9 cellular contexts compared by ENCODE assay signal in the genomic region with DNA sequence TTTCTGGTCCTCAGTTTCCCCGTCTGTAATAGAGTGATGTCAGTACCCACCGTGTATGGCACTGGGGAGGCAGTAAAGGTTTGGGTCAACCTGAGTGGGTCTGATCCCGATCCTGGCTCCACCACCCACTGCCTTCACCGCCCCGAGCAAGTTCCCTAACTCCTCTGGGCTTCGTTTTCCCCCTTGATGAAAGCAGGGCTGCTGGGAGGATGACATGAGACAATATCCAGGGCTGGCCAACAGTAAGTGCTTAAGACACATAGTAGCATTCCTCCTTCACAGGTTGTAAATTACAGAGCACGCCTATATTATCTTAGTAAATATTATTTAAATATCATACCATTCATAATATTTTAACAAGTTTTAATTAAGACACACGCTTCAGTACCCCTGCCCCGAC. TPM values are rescaled to one million over a fixed set of nuclear protein-coding genes. Genes with fewer than 3 reads are reported as not detected.
DNase-seq lines count a peak whose midpoint lies in the region; ATAC-seq and TF ChIP-seq lines count a peak whose summit lies in the region.
"Had no signal": no experiment of that assay in that cellular context is flagged by ENCODE, and none has a peak within 500 bp of the region (broad histone marks: within the 10 kb centered on the region; RNA-seq: fewer than 3 reads in every experiment).

No MANE protein-coding gene starts in this region.

- TF ChIP-seq RAD21 in HCT116 (IDR thresholded peaks at IDR 0.05; ENCODE audit: low read depth) = no peak

- TSS peak; percentile 50 for BruUV-seq in HCT116 (replicated peaks; lab: Mats Ljungman, UMichigan)

- POLR2A ChIA-PET in HCT116 (lab: Charles Lee) = interaction anchor here (1.3 kb wide), 2 partner anchors 25 to 52 kb away, joined by 3 to 4 read pairs; a partner anchor contains a TSS
- POLR2A ChIA-PET in activated CD4-positive, alpha-beta memory T cell treated with anti-CD3 and anti-CD28 coated beads, Interleukin-2, amount 10 ng/mL, durations not matched to agents 7 days and 5 days (lab: Charles Lee) = interaction anchor here (0.6 to 1.0 kb wide), 2 partner anchors 77 to 189 kb away, joined by 3 to 4 read pairs; a partner anchor contains a TSS

- peak overlapping the region; percentile 78 for H3K4me2 ChIP-seq in HCT116 (ENCODE audit: low read length)

- DNase-seq in HCT116 (ENCODE audit: low read depth, low spot score) (no peak), foreskin keratinocyte (no peak), DMS153 treated with DMSO at 0.1 percent for 48 hours (lab: John Stamatoyannopoulos, UW; ENCODE audit: unreplicated experiment) (no peak), omental fat pad (ENCODE audit: low spot score) (no peak), DMS 273 treated with DMSO at 0.1 percent for 48 hours (lab: John Stamatoyannopoulos, UW) (no peak)
- no peak for DNase-seq in activated CD4-positive, alpha-beta memory T cell treated with anti-CD3 and anti-CD28 coated beads, Interleukin-2, amount 10 ng/mL, durations not matched to agents 7 days and 5 days

- peaks cover 14% of the 10 kb centered on the region for H3K4me1 Mint-ChIP-seq in activated CD4-positive, alpha-beta memory T cell treated with anti-CD3 and anti-CD28 coated beads, Interleukin-2, amount 10 ng/mL, durations not matched to agents 7 days and 5 days

- H3K27me3 Mint-ChIP-seq in activated CD4-positive, alpha-beta memory T cell treated with anti-CD3 and anti-CD28 coated beads, Interleukin-2, amount 10 ng/mL, durations not matched to agents 7 days and 5 days = peaks cover 15% of the 10 kb centered on the region

- H2AFZ ChIP-seq in HCT116 (ENCODE audit: low read depth, low read length, poor library complexity, severe bottlenecking) = no peak overlapping the region

- no peaks in the 10 kb centered on the region for H3K9me3 ChIP-seq in HCT116 (ENCODE audit: control insufficient read depth in 1 of 2, insufficient read depth in 1 of 2, low read depth in 1 of 2, low read length in 2 of 2)
- H3K9me3 ChIP-seq: MG63 had no signal

- H3K36me3 ChIP-seq in HCT116 (ENCODE audit: control insufficient read depth in 1 of 2, insufficient read depth in 2 of 2, low read length in 2 of 2) = no peaks in the 10 kb centered on the region; a peak in 1 of 4 replicates
- H3K36me3 ChIP-seq: MG63 had no signal

- no peak for TF ChIP-seq CTCF in HCT116 (IDR thresholded peaks at IDR 0.05 in 2 of 3, conservative IDR thresholded peaks at IDR 0.05 in 1 of 3; ENCODE audit: borderline replicate concordance in 1 of 3, insufficient read depth in 1 of 3, low read depth in 2 of 3, low read length in 2 of 3)
- no peak for TF ChIP-seq CTCF in foreskin keratinocyte (conservative IDR thresholded peaks at IDR 0.05)
- no peak for TF ChIP-seq CTCF in omental fat pad (IDR thresholded peaks at IDR 0.05)

- H3K36me3 Mint-ChIP-seq in activated CD4-positive, alpha-beta memory T cell treated with anti-CD3 and anti-CD28 coated beads, Interleukin-2, amount 10 ng/mL, durations not matched to agents 7 days and 5 days (ENCODE audit: low read depth) = no peaks in the 10 kb centered on the region

- H3K9me2 ChIP-seq in HCT116 (ENCODE audit: insufficient read depth) = no peaks in the 10 kb centered on the region

- peak overlapping the region; percentile 56 for H3K4me3 Mint-ChIP-seq in activated CD4-positive, alpha-beta memory T cell treated with anti-CD3 and anti-CD28 coated beads, Interleukin-2, amount 10 ng/mL, durations not matched to agents 7 days and 5 days

- H3K4me3 ChIP-seq in HCT116 (replicated peaks in 1 of 2; ENCODE audit: low read depth in 1 of 2, low read length in 2 of 2) (peak overlapping the region; percentile 83 to 86), skin epidermis (peak overlapping the region; percentile 22 to 52 (median 46))
- H3K4me3 ChIP-seq: MG63 had no signal

- H3K27me3 ChIP-seq in HCT116 (ENCODE audit: insufficient read depth, low read length) = no peaks in the 10 kb centered on the region
- no peaks in the 10 kb centered on the region for H3K27me3 ChIP-seq in foreskin keratinocyte
- H3K27me3 ChIP-seq: MG63 had no signal

- ATAC-seq in HCT116 = no peak; the same call in 1 of the 2 replicates
- ATAC-seq in foreskin keratinocyte = no peak
- no peak for ATAC-seq in HG03175 (IDR thresholded peaks at IDR 0.05; ENCODE audit: unreplicated experiment)
- ATAC-seq in omental fat pad (ENCODE audit: low FRiP score) = no peak

- CTCF ChIA-PET in HCT116 (lab: Charles Lee) = interaction anchor here (0.9 to 1.6 kb wide), 3 partner anchors 16 to 52 kb away, joined by 3 to 6 read pairs (median 4); a partner anchor contains a TSS
- CTCF ChIA-PET in activated CD4-positive, alpha-beta memory T cell treated with anti-CD3 and anti-CD28 coated beads, Interleukin-2, amount 10 ng/mL, durations not matched to agents 7 days and 5 days (lab: Charles Lee) = interaction anchor here (1.3 kb wide), 2 partner anchors 8 to 160 kb away, joined by 3 to 4 read pairs; no protein-coding TSS in a partner anchor

- H3K4me1 ChIP-seq in HCT116 (ENCODE audit: control insufficient read depth in 1 of 2, insufficient read depth in 2 of 2, low read length in 2 of 2) (peaks cover 36 to 44% of the 10 kb centered on the region in 2 experiments), foreskin keratinocyte (peaks cover 34% of the 10 kb centered on the region)

- peaks cover 46% of the 10 kb centered on the region for H3K79me2 ChIP-seq in HCT116 (ENCODE audit: insufficient read depth, low read length)

- no peaks in the 10 kb centered on the region for H4K20me1 ChIP-seq in HCT116 (ENCODE audit: insufficient read depth)

- TF ChIP-seq POLR2A in HCT116 (IDR thresholded peaks at IDR 0.05; ENCODE audit: borderline replicate concordance, extremely low read depth, insufficient read depth, insufficient read length) = no peak

- peak overlapping the region; percentile 84 for H3K9ac ChIP-seq in HCT116 (ENCODE audit: low read length)

- H3K27ac ChIP-seq in HCT116 (ENCODE audit: low read depth, low read length) (peak overlapping the region; percentile 62; the same call in 1 of the 2 replicates), foreskin keratinocyte (peak overlapping the region; percentile 88), skin epidermis (peak overlapping the region in 16 of 21 experiments; percentile 8 to 82 (median 63))

- intact Hi-C loops in HCT116 (cut with micrococcal nuclease) = no loop called here

- RAD21 ChIA-PET in HCT116 (lab: Charles Lee; ENCODE audit: low non-redundant PET in 1 of 2, low total read pairs in 2 of 2, uncharacterized antibody in 2 of 2, unreplicated experiment in 2 of 2) = no interaction called here

- no peaks in the 10 kb centered on the region for H3K9me3 Mint-ChIP-seq in activated CD4-positive, alpha-beta memory T cell treated with anti-CD3 and anti-CD28 coated beads, Interleukin-2, amount 10 ng/mL, durations not matched to agents 7 days and 5 days

- no peak overlapping the region for H3K27ac Mint-ChIP-seq in activated CD4-positive, alpha-beta memory T cell treated with anti-CD3 and anti-CD28 coated beads, Interleukin-2, amount 10 ng/mL, durations not matched to agents 7 days and 5 days

TF ChIP-seq in HCT116, 20 proteins besides CTCF, POLR2A, EP300 and RAD21:
- TF ChIP-seq CEBPB (IDR thresholded peaks at IDR 0.05; ENCODE audit: low read depth) (no peak), ELF1 (IDR thresholded peaks at IDR 0.05; ENCODE audit: borderline replicate concordance, low read depth) (no peak), SRF (IDR thresholded peaks at IDR 0.05; ENCODE audit: low read depth) (no peak), JUND (IDR thresholded peaks at IDR 0.05) (no peak), EZH2phosphoT487 (IDR thresholded peaks at IDR 0.05; ENCODE audit: borderline replicate concordance) (no peak), YY1 (IDR thresholded peaks at IDR 0.05; ENCODE audit: extremely low read depth, insufficient replicate concordance, low read depth, low read length) (no peak), POLR2AphosphoS5 (IDR thresholded peaks at IDR 0.05; ENCODE audit: low read depth, low read length) (no peak)

RNA-seq across cellular contexts. Expression of a gene that starts 0.6 kb away (rescaled TPM):
- total RNA-seq in HCT116 (2021; ENCODE audit: unreplicated experiment) = 67.6 TPM
- 81.1 and 106 TPM in 2 replicates for polyA plus RNA-seq in HCT116 (2012)
- under 1 TPM in 1 of 2 experiments, not detected in 1; 0.43 TPM for total RNA-seq in activated CD4-positive, alpha-beta memory T cell treated with anti-CD3 and anti-CD28 coated beads, Interleukin-2, amount 10 ng/mL, durations not matched to agents 7 days and 5 days
- total RNA-seq in foreskin keratinocyte = 336 and 531 TPM in 2 replicates
- 333 and 495 TPM in 2 replicates for polyA plus RNA-seq in foreskin keratinocyte
- total RNA-seq in omental fat pad = 1 to 10 TPM in 3 of 4 donors, not detected in 1; 1.8 to 4.5 (median 3.4) TPM

RNA-seq across cellular contexts. Expression of a gene that starts 51.2 kb away (rescaled TPM):
- total RNA-seq in HCT116 (2021; ENCODE audit: unreplicated experiment) (192 TPM), foreskin keratinocyte (200 and 235 TPM in 2 replicates), omental fat pad (100 to 1,000 TPM in 2 of 4 donors, 10 to 100 TPM in 2; 43.0 to 150 (median 89.6) TPM)
- 127 and 163 TPM in 2 replicates for polyA plus RNA-seq in HCT116 (2012)
- 100 to 1,000 TPM; 120 to 129 TPM for total RNA-seq in activated CD4-positive, alpha-beta memory T cell treated with anti-CD3 and anti-CD28 coated beads, Interleukin-2, amount 10 ng/mL, durations not matched to agents 7 days and 5 days
- 121 and 144 TPM in 2 replicates for polyA plus RNA-seq in foreskin keratinocyte

RNA-seq across cellular contexts. Expression of a gene that starts 51.8 kb away (rescaled TPM):
- 38.5 TPM for total RNA-seq in HCT116 (2021; ENCODE audit: unreplicated experiment)
- 15.9 and 21.2 TPM in 2 replicates for polyA plus RNA-seq in HCT116 (2012)
- 10 to 100 TPM; 46.7 to 48.2 TPM for total RNA-seq in activated CD4-positive, alpha-beta memory T cell treated with anti-CD3 and anti-CD28 coated beads, Interleukin-2, amount 10 ng/mL, durations not matched to agents 7 days and 5 days
- total RNA-seq in foreskin keratinocyte = 93.4 and 115 TPM in 2 replicates
- 70.2 and 77.0 TPM in 2 replicates for polyA plus RNA-seq in foreskin keratinocyte
- total RNA-seq in omental fat pad = 10 to 100 TPM; 61.2 to 82.7 (median 73.1) TPM

Comparison
In these comparisons a context has a peak if more than half of its experiments do, and no peak if none do; other contexts are left out.
1. RNA of a gene that starts 0.6 kb away (total RNA-seq): 336 to 531 TPM in foreskin keratinocyte and 67.6 TPM in HCT116 (single experiment); 1.8 to 4.5 TPM in omental fat pad and 0.43 TPM in activated CD4-positive, alpha-beta memory T cell treated with anti-CD3 and anti-CD28 coated beads, Interleukin-2, amount 10 ng/mL, durations not matched to agents 7 days and 5 days; every median in the first group is over 10 times any median in the second.
2. Peak in every context shown above with its lines, with median percentiles within 50 percentile points of each other: H3K27ac ChIP-seq.